ENCODE assay signal across 8 cellular contexts in the genomic region with DNA sequence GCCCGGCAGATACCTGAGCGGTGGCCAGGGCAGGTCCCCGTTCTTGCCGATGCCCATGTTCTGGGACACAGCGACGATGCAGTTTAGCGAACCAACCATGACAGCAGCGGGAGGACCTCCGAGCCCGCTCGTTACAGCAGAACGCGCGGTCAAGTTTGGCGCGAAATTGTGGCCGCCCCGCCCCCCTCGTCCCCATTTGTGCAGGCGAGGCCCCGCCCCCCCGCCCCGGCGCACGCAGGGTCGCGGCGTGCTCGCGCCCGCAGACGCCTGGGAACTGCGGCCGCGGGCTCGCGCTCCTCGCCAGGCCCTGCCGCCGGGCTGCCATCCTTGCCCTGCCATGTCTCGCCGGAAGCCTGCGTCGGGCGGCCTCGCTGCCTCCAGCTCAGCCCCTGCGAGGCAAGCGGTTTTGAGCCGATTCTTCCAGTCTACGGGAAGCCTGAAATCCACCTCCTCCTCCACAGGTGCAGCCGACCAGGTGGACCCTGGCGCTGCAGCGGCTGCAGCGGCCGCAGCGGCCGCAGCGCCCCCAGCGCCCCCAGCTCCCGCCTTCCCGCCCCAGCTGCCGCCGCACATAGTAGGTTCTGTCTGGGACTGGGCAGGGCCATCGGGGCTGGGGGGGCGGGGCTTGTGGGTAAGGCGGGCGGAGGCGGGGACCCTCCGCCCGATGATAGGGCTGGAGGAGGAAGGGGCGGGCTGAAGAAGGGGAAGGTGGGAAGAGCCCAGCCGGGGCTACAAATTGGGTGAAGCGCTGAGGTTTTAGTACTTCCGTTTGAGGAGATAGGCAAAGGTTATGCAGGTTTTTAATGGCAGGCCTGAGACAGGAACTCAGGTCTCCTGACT. TPM values are rescaled to one million over a fixed set of nuclear protein-coding genes. Genes with fewer than 3 reads are reported as not detected.
DNase-seq lines count a peak whose midpoint lies in the region; ATAC-seq and TF ChIP-seq lines count a peak whose summit lies in the region.

A gene (minus strand): TSS at position 593 of the 840 bp plus-strand sequence. CDS start 494 bp downstream, at position 99.
A gene (plus strand): TSS at position 262 of the 840 bp plus-strand sequence. CDS start 76 bp downstream, at position 338.

- H3K4me1 Mint-ChIP-seq in glutamatergic neuron (ENCODE audit: low read depth, unreplicated experiment) = peaks cover 8% of the 10 kb centered on the region

- H3K4me3 Mint-ChIP-seq in glutamatergic neuron (ENCODE audit: unreplicated experiment) = peak within 1 kb of the TSS; percentile 99

- peak within 1 kb of the TSS; percentile 74 for H3K27ac ChIP-seq in temporal lobe (ENCODE audit: low read depth, low read length)

- H3K36me3 Mint-ChIP-seq in activated naive CD4-positive, alpha-beta T cell treated with anti-CD3 and anti-CD28 coated beads, Interleukin-2, amount 50 U/mL, for 72 hours = peaks cover 26 to 33% of the 10 kb centered on the region in 2 donors
- H3K36me3 Mint-ChIP-seq in glutamatergic neuron (ENCODE audit: unreplicated experiment) = no peaks in the 10 kb centered on the region

- no peaks in the 10 kb centered on the region for H3K9me3 Mint-ChIP-seq in activated naive CD4-positive, alpha-beta T cell treated with anti-CD3 and anti-CD28 coated beads, Interleukin-2, amount 50 U/mL, for 72 hours
- no peaks in the 10 kb centered on the region for H3K9me3 Mint-ChIP-seq in glutamatergic neuron (ENCODE audit: unreplicated experiment)

- TF ChIP-seq CTCF in glutamatergic neuron (IDR thresholded peaks at IDR 0.05; ENCODE audit: partially characterized antibody, unreplicated experiment) (no peak), omental fat pad (IDR thresholded peaks at IDR 0.05) (no peak)

- peaks cover 3% of the 10 kb centered on the region for H3K27me3 Mint-ChIP-seq in glutamatergic neuron (ENCODE audit: unreplicated experiment)

- peak; percentile 74 for DNase-seq in GM04504 (ENCODE audit: low read depth)
- DNase-seq in NCI-H1105 (lab: John Stamatoyannopoulos, UW) = peak; percentile 76
- peak; percentile 91 for DNase-seq in SKM-1 (lab: John Stamatoyannopoulos, UW; ENCODE audit: unreplicated experiment)
- DNase-seq in activated naive CD4-positive, alpha-beta T cell treated with anti-CD3 and anti-CD28 coated beads, Interleukin-2, amount 50 U/mL, for 72 hours (ENCODE audit: low spot score in 2 of 2) = peak; percentile 85 to 87
- peak; percentile 92 for DNase-seq in glutamatergic neuron
- peak; percentile 72 for DNase-seq in omental fat pad (ENCODE audit: low spot score)

- H3K27ac Mint-ChIP-seq in activated naive CD4-positive, alpha-beta T cell treated with anti-CD3 and anti-CD28 coated beads, Interleukin-2, amount 50 U/mL, for 72 hours = peak within 1 kb of the TSS; percentile 92 to 93
- peak within 1 kb of the TSS; percentile 92 for H3K27ac Mint-ChIP-seq in glutamatergic neuron (ENCODE audit: unreplicated experiment)

- ATAC-seq in HG02588 (IDR thresholded peaks at IDR 0.05; ENCODE audit: unreplicated experiment) = peak; percentile 49
- peak; percentile 69 to 78 for ATAC-seq in activated naive CD4-positive, alpha-beta T cell treated with anti-CD3 and anti-CD28 coated beads, Interleukin-2, amount 50 U/mL, for 72 hours
- ATAC-seq in omental fat pad (ENCODE audit: low FRiP score) = no peak

RNA-seq across cellular contexts. Expression of the first gene that starts in this region (rescaled TPM):
- 10 to 100 TPM; 81.0 to 89.6 TPM for total RNA-seq in activated naive CD4-positive, alpha-beta T cell treated with anti-CD3 and anti-CD28 coated beads, Interleukin-2, amount 50 U/mL, for 72 hours
- 23.5 TPM for total RNA-seq in glutamatergic neuron (ENCODE audit: unreplicated experiment)
- 10 to 100 TPM in 3 of 4 donors, 1 to 10 TPM in 1; 9.1 to 12.2 (median 10.2) TPM for total RNA-seq in omental fat pad
- total RNA-seq in temporal lobe = 16.0 TPM

RNA-seq across cellular contexts. Expression of the second gene that starts in this region (rescaled TPM):
- 10 to 100 TPM; 22.5 to 23.2 TPM for total RNA-seq in activated naive CD4-positive, alpha-beta T cell treated with anti-CD3 and anti-CD28 coated beads, Interleukin-2, amount 50 U/mL, for 72 hours
- total RNA-seq in glutamatergic neuron (ENCODE audit: unreplicated experiment) (14.4 TPM), omental fat pad (10 to 100 TPM in 3 of 4 donors, 1 to 10 TPM in 1; 10.0 to 16.8 (median 13.1) TPM), temporal lobe (21.4 TPM)
